ENCODE assay signal across 23 cellular contexts in genomic region chr18:54532962-54533361, GRCh38. TPM values are rescaled to one million over a fixed set of nuclear protein-coding genes. Genes with fewer than 3 reads are reported as not detected.
"Had no signal": no experiment of that assay in that cellular context is flagged by ENCODE, and none has a peak within 500 bp of the region (broad histone marks: within the 10 kb centered on the region; RNA-seq: fewer than 3 reads in every experiment).

No MANE protein-coding gene starts in this region.

- H3K4me1 ChIP-seq: esophagus muscularis mucosa, gastroesophageal sphincter, heart right ventricle, right atrium auricular region, tibial nerve had no signal

- DNase-seq: activated CD4-positive, alpha-beta memory T cell treated with anti-CD3 and anti-CD28 coated beads, Interleukin-2, amount 10 ng/mL, durations not matched to agents 7 days and 5 days; activated CD4-positive, alpha-beta T cell treated with anti-CD3 and anti-CD28 coated beads for 36 hours; activated CD8-positive, alpha-beta memory T cell treated with anti-CD3 and anti-CD28 coated beads, Interleukin-2, amount 10 ng/mL, durations not matched to agents 7 days and 5 days; effector CD4-positive, alpha-beta T cell; heart right ventricle; immature natural killer cell; mesenchymal stem cell; naive thymus-derived CD4-positive, alpha-beta T cell; stimulated activated CD4-positive, alpha-beta T cell treated with anti-CD3 and anti-CD28 coated beads, Interleukin-2, amount 100 ng/mL, for 24 hours had no signal

- H3K36me3 ChIP-seq: esophagus muscularis mucosa, gastroesophageal sphincter, heart right ventricle, neural progenitor cell, right atrium auricular region, tibial nerve had no signal

- H3K9me3 Mint-ChIP-seq: activated CD4-positive, alpha-beta memory T cell treated with anti-CD3 and anti-CD28 coated beads, Interleukin-2, amount 10 ng/mL, durations not matched to agents 7 days and 5 days; stimulated activated naive CD8-positive, alpha-beta T cell treated with anti-CD3 and anti-CD28 coated beads, Interleukin-15, Interleukin-2, amounts not matched to agents 100 ng/mL and 50 ng/mL, for 24 hours had no signal

- H3K4me1 Mint-ChIP-seq: activated CD4-positive, alpha-beta memory T cell treated with anti-CD3 and anti-CD28 coated beads, Interleukin-2, amount 10 ng/mL, durations not matched to agents 7 days and 5 days; activated CD4-positive, alpha-beta T cell treated with anti-CD3 and anti-CD28 coated beads for 36 hours; activated CD8-positive, alpha-beta memory T cell treated with anti-CD3 and anti-CD28 coated beads, Interleukin-2, amount 10 ng/mL, durations not matched to agents 7 days and 5 days; immature natural killer cell; naive thymus-derived CD4-positive, alpha-beta T cell; neural progenitor cell had no signal

- H3K4me3 Mint-ChIP-seq: activated CD4-positive, alpha-beta memory T cell treated with anti-CD3 and anti-CD28 coated beads, Interleukin-2, amount 10 ng/mL, durations not matched to agents 7 days and 5 days; activated CD4-positive, alpha-beta T cell treated with anti-CD3 and anti-CD28 coated beads for 36 hours; activated CD8-positive, alpha-beta memory T cell treated with anti-CD3 and anti-CD28 coated beads, Interleukin-2, amount 10 ng/mL, durations not matched to agents 7 days and 5 days; activated naive CD8-positive, alpha-beta T cell; immature natural killer cell; naive thymus-derived CD4-positive, alpha-beta T cell; neural progenitor cell; stimulated activated naive CD8-positive, alpha-beta T cell treated with anti-CD3 and anti-CD28 coated beads, Interleukin-15, Interleukin-2, amounts not matched to agents 100 ng/mL and 50 ng/mL, for 24 hours had no signal

- H3K27ac ChIP-seq: esophagus muscularis mucosa, gastroesophageal sphincter, heart right ventricle, neural progenitor cell, right atrium auricular region, tibial nerve had no signal

- H3K27me3 ChIP-seq: esophagus muscularis mucosa, gastroesophageal sphincter, neural progenitor cell, right atrium auricular region, tibial nerve had no signal

- H3K27me3 Mint-ChIP-seq: activated CD4-positive, alpha-beta memory T cell treated with anti-CD3 and anti-CD28 coated beads, Interleukin-2, amount 10 ng/mL, durations not matched to agents 7 days and 5 days; stimulated activated naive CD8-positive, alpha-beta T cell treated with anti-CD3 and anti-CD28 coated beads, Interleukin-15, Interleukin-2, amounts not matched to agents 100 ng/mL and 50 ng/mL, for 24 hours had no signal

- H3K36me3 Mint-ChIP-seq: activated CD8-positive, alpha-beta memory T cell treated with anti-CD3 and anti-CD28 coated beads, Interleukin-2, amount 10 ng/mL, durations not matched to agents 7 days and 5 days; activated naive CD8-positive, alpha-beta T cell; immature natural killer cell; naive thymus-derived CD4-positive, alpha-beta T cell; neural progenitor cell had no signal

- H3K27ac Mint-ChIP-seq: activated CD4-positive, alpha-beta memory T cell treated with anti-CD3 and anti-CD28 coated beads, Interleukin-2, amount 10 ng/mL, durations not matched to agents 7 days and 5 days; activated CD4-positive, alpha-beta T cell treated with anti-CD3 and anti-CD28 coated beads for 36 hours; activated CD8-positive, alpha-beta memory T cell treated with anti-CD3 and anti-CD28 coated beads, Interleukin-2, amount 10 ng/mL, durations not matched to agents 7 days and 5 days; activated naive CD8-positive, alpha-beta T cell; immature natural killer cell; naive thymus-derived CD4-positive, alpha-beta T cell; neural progenitor cell; progenitor cell of endocrine pancreas; stimulated activated naive CD8-positive, alpha-beta T cell treated with anti-CD3 and anti-CD28 coated beads, Interleukin-15, Interleukin-2, amounts not matched to agents 100 ng/mL and 50 ng/mL, for 24 hours had no signal

- H3K4me3 ChIP-seq: esophagus muscularis mucosa, gastroesophageal sphincter, heart right ventricle, mucosa of descending colon, neural progenitor cell, right atrium auricular region, tibial nerve had no signal

- H3K9me3 ChIP-seq: right atrium auricular region had no signal

- ATAC-seq: activated CD4-positive, alpha-beta T cell treated with anti-CD3 and anti-CD28 coated beads for 36 hours; activated CD8-positive, alpha-beta memory T cell treated with anti-CD3 and anti-CD28 coated beads, Interleukin-2, amount 10 ng/mL, durations not matched to agents 7 days and 5 days; gastroesophageal sphincter; heart right ventricle; naive thymus-derived CD4-positive, alpha-beta T cell had no signal

RNA-seq across cellular contexts. Expression of gene DYNAP, which starts 58.1 kb away (rescaled TPM):
- total RNA-seq: activated CD4-positive, alpha-beta memory T cell treated with anti-CD3 and anti-CD28 coated beads, Interleukin-2, amount 10 ng/mL, durations not matched to agents 7 days and 5 days; activated CD4-positive, alpha-beta T cell treated with anti-CD3 and anti-CD28 coated beads for 36 hours; activated CD8-positive, alpha-beta memory T cell treated with anti-CD3 and anti-CD28 coated beads, Interleukin-2, amount 10 ng/mL, durations not matched to agents 7 days and 5 days; bronchial epithelial cell; cerebellum; esophagus muscularis mucosa; heart right ventricle; liver; mucosa of descending colon; naive thymus-derived CD4-positive, alpha-beta T cell; osteoblast; progenitor cell of endocrine pancreas; right atrium auricular region; skeletal muscle tissue; tibial nerve had no signal
